Comparison of ENCODE assay signal across 7 cellular contexts in genomic region chr6:78910611-78911134, GRCh38. TPM values are rescaled to one million over a fixed set of nuclear protein-coding genes. Genes with fewer than 3 reads are reported as not detected.
DNase-seq lines count a peak whose midpoint lies in the region; ATAC-seq and TF ChIP-seq lines count a peak whose summit lies in the region.

No MANE protein-coding gene starts in this region.

- H3K27ac ChIP-seq in sigmoid colon, result no peak overlapping the region

- peaks cover 2% of the 10 kb centered on the region for H3K9me3 Mint-ChIP-seq in activated T-helper 17 cell treated with anti-CD3 and anti-CD28 coated beads, Interleukin-2, amount 50 U/mL, for 72 hours

- TF ChIP-seq POLR2A in sigmoid colon (IDR thresholded peaks at IDR 0.05), result no peak

- peaks cover 0 to 8% (median 0%) of the 10 kb centered on the region in 3 donors for H3K27me3 ChIP-seq in sigmoid colon

- peak overlapping the region; percentile 33 for H3K4me3 Mint-ChIP-seq in activated T-helper 17 cell treated with anti-CD3 and anti-CD28 coated beads, Interleukin-2, amount 50 U/mL, for 72 hours

- H3K4me1 ChIP-seq in sigmoid colon, result peaks cover 0 to 12% (median 5%) of the 10 kb centered on the region in 4 donors

- H3K27ac Mint-ChIP-seq in activated T-helper 17 cell treated with anti-CD3 and anti-CD28 coated beads, Interleukin-2, amount 50 U/mL, for 72 hours, result no peak overlapping the region

- no peaks in the 10 kb centered on the region for H3K36me3 ChIP-seq in sigmoid colon

- intact Hi-C loops in sigmoid colon (cut with DNase I), result no loop called here

- no peak for TF ChIP-seq EP300 in sigmoid colon (IDR thresholded peaks at IDR 0.05)

- peak; percentile 23 for DNase-seq in hepatic stellate cell (ENCODE audit: low spot score)
- no peak for DNase-seq in sigmoid colon
- no peak for DNase-seq in mucosa of gallbladder (ENCODE audit: low spot score)
- no peak for DNase-seq in DMS114 treated with DMSO at 0.1 percent for 48 hours (lab: John Stamatoyannopoulos, UW; ENCODE audit: unreplicated experiment)

- TF ChIP-seq CTCF in sigmoid colon (IDR thresholded peaks at IDR 0.05), result no peak

- H3K4me3 ChIP-seq in sigmoid colon, result peak overlapping the region in 3 of 4 donors; percentile 26 to 48 (median 46)

- 2 to 4% methylated on average over 47 of the region's 47 CpGs for WGBS in sigmoid colon, 2 donors

- peaks cover 11% of the 10 kb centered on the region for H3K4me1 Mint-ChIP-seq in activated T-helper 17 cell treated with anti-CD3 and anti-CD28 coated beads, Interleukin-2, amount 50 U/mL, for 72 hours

- peak; percentile 50 for ATAC-seq in GM19025 (IDR thresholded peaks at IDR 0.05; ENCODE audit: low read depth, unreplicated experiment)
- ATAC-seq in HG02840 (IDR thresholded peaks at IDR 0.05; ENCODE audit: low FRiP score, unreplicated experiment), result peak; percentile 67
- peak; percentile 34 for ATAC-seq in activated T-helper 17 cell treated with anti-CD3 and anti-CD28 coated beads, Interleukin-2, amount 50 U/mL, for 72 hours (replicated peaks)

- H3K9me3 ChIP-seq in sigmoid colon, result no peaks in the 10 kb centered on the region

- peaks cover 21% of the 10 kb centered on the region for H3K36me3 Mint-ChIP-seq in activated T-helper 17 cell treated with anti-CD3 and anti-CD28 coated beads, Interleukin-2, amount 50 U/mL, for 72 hours (ENCODE audit: low read depth)

- peaks cover 32% of the 10 kb centered on the region for H3K27me3 Mint-ChIP-seq in activated T-helper 17 cell treated with anti-CD3 and anti-CD28 coated beads, Interleukin-2, amount 50 U/mL, for 72 hours

RNA-seq across cellular contexts. Expression of gene IRAK1BP1, which starts 43.3 kb away (rescaled TPM):
- total RNA-seq in activated T-helper 17 cell treated with anti-CD3 and anti-CD28 coated beads, Interleukin-2, amount 50 U/mL, for 72 hours, result 1 to 10 TPM in 1 of 2 donors, under 1 TPM in 1; 0.58 to 1.7 TPM
- 1 to 10 TPM; 4.9 to 8.2 (median 6.2) TPM for total RNA-seq in sigmoid colon
- polyA plus RNA-seq in sigmoid colon, result 1 to 10 TPM in 2 of 3 donors, under 1 TPM in 1; 0.46 to 1.8 (median 1.5) TPM
- total RNA-seq in mucosa of gallbladder, result 7.5 TPM
